In the genomic region with DNA sequence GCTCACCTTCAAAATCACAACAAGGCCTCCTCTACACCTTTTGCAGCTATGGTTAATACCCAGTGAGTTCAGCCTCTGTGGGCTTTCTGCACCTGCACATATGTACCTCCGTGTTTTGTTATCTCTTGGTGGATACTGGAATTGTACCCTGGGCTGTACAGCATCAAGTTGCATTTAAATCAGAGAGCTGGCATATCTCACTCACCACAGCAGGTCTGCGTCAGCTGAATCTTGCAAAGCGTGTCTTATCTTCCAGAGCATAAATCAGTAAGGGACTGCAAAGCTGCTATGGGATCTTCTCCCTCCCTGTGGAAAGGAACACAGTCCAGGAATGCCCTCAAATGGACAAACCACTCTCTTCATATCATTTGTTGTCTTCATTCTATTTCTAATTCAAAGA, we compare ENCODE assay signal across 1 cellular context.
TF ChIP-seq lines count a peak whose summit lies in the region.

No MANE protein-coding gene starts in this region.

TF ChIP-seq in HEK293, 187 proteins besides CTCF, POLR2A, EP300 and RAD21 (continued from another document):
- TF ChIP-seq, protein P1, sequence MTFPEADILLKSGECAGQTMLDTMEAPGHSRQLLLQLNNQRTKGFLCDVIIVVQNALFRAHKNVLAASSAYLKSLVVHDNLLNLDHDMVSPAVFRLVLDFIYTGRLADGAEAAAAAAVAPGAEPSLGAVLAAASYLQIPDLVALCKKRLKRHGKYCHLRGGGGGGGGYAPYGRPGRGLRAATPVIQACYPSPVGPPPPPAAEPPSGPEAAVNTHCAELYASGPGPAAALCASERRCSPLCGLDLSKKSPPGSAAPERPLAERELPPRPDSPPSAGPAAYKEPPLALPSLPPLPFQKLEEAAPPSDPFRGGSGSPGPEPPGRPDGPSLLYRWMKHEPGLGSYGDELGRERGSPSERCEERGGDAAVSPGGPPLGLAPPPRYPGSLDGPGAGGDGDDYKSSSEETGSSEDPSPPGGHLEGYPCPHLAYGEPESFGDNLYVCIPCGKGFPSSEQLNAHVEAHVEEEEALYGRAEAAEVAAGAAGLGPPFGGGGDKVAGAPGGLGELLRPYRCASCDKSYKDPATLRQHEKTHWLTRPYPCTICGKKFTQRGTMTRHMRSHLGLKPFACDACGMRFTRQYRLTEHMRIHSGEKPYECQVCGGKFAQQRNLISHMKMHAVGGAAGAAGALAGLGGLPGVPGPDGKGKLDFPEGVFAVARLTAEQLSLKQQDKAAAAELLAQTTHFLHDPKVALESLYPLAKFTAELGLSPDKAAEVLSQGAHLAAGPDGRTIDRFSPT (tag by site-specific recombination; IDR thresholded peaks at IDR 0.05) = no peak
- TF ChIP-seq SETDB1 (IDR thresholded peaks at IDR 0.05; ENCODE audit: insufficient read length, low read length) = no peak
- TF ChIP-seq, protein P2, sequence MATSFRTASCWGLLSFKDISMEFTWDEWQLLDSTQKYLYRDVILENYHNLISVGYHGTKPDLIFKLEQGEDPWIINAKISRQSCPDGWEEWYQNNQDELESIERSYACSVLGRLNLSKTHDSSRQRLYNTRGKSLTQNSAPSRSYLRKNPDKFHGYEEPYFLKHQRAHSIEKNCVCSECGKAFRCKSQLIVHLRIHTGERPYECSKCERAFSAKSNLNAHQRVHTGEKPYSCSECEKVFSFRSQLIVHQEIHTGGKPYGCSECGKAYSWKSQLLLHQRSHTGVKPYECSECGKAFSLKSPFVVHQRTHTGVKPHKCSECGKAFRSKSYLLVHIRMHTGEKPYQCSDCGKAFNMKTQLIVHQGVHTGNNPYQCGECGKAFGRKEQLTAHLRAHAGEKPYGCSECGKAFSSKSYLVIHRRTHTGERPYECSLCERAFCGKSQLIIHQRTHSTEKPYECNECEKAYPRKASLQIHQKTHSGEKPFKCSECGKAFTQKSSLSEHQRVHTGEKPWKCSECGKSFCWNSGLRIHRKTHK (tag by site-specific recombination; IDR thresholded peaks at IDR 0.05) = no peak
- TF ChIP-seq, protein P3, sequence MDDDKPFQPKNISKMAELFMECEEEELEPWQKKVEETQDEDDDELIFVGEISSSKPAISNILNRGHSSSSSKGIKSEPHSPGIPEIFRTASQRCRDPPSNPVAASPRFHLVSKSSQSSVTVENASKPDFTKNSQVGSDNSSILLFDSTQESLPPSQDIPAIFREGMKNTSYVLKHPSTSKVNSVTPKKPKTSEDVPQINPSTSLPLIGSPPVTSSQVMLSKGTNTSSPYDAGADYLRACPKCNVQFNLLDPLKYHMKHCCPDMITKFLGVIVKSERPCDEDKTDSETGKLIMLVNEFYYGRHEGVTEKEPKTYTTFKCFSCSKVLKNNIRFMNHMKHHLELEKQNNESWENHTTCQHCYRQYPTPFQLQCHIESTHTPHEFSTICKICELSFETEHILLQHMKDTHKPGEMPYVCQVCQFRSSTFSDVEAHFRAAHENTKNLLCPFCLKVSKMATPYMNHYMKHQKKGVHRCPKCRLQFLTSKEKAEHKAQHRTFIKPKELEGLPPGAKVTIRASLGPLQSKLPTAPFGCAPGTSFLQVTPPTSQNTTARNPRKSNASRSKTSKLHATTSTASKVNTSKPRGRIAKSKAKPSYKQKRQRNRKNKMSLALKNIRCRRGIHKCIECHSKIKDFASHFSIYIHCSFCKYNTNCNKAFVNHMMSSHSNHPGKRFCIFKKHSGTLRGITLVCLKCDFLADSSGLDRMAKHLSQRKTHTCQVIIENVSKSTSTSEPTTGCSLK (tag by site-specific recombination; IDR thresholded peaks at IDR 0.05) = no peak
- TF ChIP-seq SCRT1 (tag by site-specific recombination; IDR thresholded peaks at IDR 0.05; ENCODE audit: borderline replicate concordance) = peak; percentile 67; the same call in 1 of the 2 replicates
- peak; percentile 72 for TF ChIP-seq IKZF3 (tag by site-specific recombination; IDR thresholded peaks at IDR 0.05)
- TF ChIP-seq GFI1B (tag by site-specific recombination; IDR thresholded peaks at IDR 0.05) = peak; percentile 98
- TF ChIP-seq ZNF510 (tag by site-specific recombination; IDR thresholded peaks at IDR 0.05; ENCODE audit: insufficient replicate concordance) = no peak
- TF ChIP-seq, protein P4, sequence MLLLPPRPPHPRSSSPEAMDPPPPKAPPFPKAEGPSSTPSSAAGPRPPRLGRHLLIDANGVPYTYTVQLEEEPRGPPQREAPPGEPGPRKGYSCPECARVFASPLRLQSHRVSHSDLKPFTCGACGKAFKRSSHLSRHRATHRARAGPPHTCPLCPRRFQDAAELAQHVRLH (tag by site-specific recombination; IDR thresholded peaks at IDR 0.05) = no peak
- TF ChIP-seq ZNF843 (tag by site-specific recombination; IDR thresholded peaks at IDR 0.05) = peak; percentile 69
- TF ChIP-seq ZXDB (tag by site-specific recombination; IDR thresholded peaks at IDR 0.05) = peak; percentile 81
- TF ChIP-seq ZNF501 (tag by site-specific recombination; IDR thresholded peaks at IDR 0.05) = no peak
- peak; percentile 71; the same call in 1 of the 2 replicates for TF ChIP-seq TRIM28 (IDR thresholded peaks at IDR 0.05; ENCODE audit: borderline replicate concordance, low read length)
- no peak for TF ChIP-seq ZFP3 (tag by site-specific recombination; IDR thresholded peaks at IDR 0.05; ENCODE audit: low read depth)
- no peak for TF ChIP-seq BCL11A (tag by site-specific recombination; IDR thresholded peaks at IDR 0.05; ENCODE audit: low read depth)
- TF ChIP-seq ZNF155 (tag by site-specific recombination; IDR thresholded peaks at IDR 0.05) = no peak
- TF ChIP-seq, protein P5, sequence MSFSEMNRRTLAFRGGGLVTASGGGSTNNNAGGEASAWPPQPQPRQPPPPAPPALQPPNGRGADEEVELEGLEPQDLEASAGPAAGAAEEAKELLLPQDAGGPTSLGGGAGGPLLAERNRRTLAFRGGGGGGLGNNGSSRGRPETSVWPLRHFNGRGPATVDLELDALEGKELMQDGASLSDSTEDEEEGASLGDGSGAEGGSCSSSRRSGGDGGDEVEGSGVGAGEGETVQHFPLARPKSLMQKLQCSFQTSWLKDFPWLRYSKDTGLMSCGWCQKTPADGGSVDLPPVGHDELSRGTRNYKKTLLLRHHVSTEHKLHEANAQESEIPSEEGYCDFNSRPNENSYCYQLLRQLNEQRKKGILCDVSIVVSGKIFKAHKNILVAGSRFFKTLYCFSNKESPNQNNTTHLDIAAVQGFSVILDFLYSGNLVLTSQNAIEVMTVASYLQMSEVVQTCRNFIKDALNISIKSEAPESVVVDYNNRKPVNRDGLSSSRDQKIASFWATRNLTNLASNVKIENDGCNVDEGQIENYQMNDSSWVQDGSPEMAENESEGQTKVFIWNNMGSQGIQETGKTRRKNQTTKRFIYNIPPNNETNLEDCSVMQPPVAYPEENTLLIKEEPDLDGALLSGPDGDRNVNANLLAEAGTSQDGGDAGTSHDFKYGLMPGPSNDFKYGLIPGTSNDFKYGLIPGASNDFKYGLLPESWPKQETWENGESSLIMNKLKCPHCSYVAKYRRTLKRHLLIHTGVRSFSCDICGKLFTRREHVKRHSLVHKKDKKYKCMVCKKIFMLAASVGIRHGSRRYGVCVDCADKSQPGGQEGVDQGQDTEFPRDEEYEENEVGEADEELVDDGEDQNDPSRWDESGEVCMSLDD (tag by site-specific recombination; IDR thresholded peaks at IDR 0.05) = no peak
- no peak for TF ChIP-seq ZNF354C (tag by site-specific recombination; IDR thresholded peaks at IDR 0.05; ENCODE audit: borderline replicate concordance, low read depth)
- no peak for TF ChIP-seq ZNF2 (tag by site-specific recombination; IDR thresholded peaks at IDR 0.05)
- peak; percentile 21; the same call in 1 of the 2 replicates for TF ChIP-seq ZIC2 (tag by site-specific recombination; IDR thresholded peaks at IDR 0.05)
- no peak for TF ChIP-seq HOXD13 (CRISPR knock-in tag; IDR thresholded peaks at IDR 0.05; ENCODE audit: borderline replicate concordance)
- TF ChIP-seq HOXA7 (CRISPR knock-in tag; IDR thresholded peaks at IDR 0.05; ENCODE audit: borderline replicate concordance) = no peak
- TF ChIP-seq, protein P6, sequence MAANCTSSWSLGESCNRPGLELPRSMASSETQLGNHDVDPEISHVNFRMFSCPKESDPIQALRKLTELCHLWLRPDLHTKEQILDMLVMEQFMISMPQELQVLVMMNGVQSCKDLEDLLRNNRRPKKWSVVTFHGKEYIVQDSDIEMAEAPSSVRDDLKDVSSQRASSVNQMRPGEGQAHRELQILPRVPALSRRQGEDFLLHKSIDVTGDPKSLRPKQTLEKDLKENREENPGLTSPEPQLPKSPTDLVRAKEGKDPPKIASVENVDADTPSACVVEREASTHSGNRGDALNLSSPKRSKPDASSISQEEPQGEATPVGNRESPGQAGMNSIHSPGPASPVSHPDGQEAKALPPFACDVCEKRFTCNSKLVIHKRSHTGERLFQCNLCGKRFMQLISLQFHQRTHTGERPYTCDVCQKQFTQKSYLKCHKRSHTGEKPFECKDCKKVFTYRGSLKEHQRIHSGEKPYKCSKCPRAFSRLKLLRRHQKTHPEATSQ (tag by site-specific recombination; IDR thresholded peaks at IDR 0.05) = no peak
- peak; percentile 52 for TF ChIP-seq WT1 (tag by site-specific recombination; IDR thresholded peaks at IDR 0.05)
- no peak for TF ChIP-seq MZF1 (tag by site-specific recombination; IDR thresholded peaks at IDR 0.05; ENCODE audit: borderline replicate concordance)
- TF ChIP-seq ZNF610 (tag by site-specific recombination; IDR thresholded peaks at IDR 0.05; ENCODE audit: borderline replicate concordance) = no peak
- TF ChIP-seq SP3 (tag by site-specific recombination; IDR thresholded peaks at IDR 0.05) = no peak
- TF ChIP-seq ZNF777 (tag by site-specific recombination; IDR thresholded peaks at IDR 0.05; ENCODE audit: borderline replicate concordance) = no peak
- no peak for TF ChIP-seq ZNF76 (tag by site-specific recombination; IDR thresholded peaks at IDR 0.05; ENCODE audit: borderline replicate concordance, low read depth)
- no peak for TF ChIP-seq ZNF223 (tag by site-specific recombination; IDR thresholded peaks at IDR 0.05)
- no peak for TF ChIP-seq ZNF658 (tag by site-specific recombination; IDR thresholded peaks at IDR 0.05)
- TF ChIP-seq, protein P7, sequence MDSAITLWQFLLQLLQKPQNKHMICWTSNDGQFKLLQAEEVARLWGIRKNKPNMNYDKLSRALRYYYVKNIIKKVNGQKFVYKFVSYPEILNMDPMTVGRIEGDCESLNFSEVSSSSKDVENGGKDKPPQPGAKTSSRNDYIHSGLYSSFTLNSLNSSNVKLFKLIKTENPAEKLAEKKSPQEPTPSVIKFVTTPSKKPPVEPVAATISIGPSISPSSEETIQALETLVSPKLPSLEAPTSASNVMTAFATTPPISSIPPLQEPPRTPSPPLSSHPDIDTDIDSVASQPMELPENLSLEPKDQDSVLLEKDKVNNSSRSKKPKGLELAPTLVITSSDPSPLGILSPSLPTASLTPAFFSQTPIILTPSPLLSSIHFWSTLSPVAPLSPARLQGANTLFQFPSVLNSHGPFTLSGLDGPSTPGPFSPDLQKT (IDR thresholded peaks at IDR 0.05; ENCODE audit: borderline replicate concordance, low read depth, low read length) = no peak
- TF ChIP-seq SCRT2 (tag by site-specific recombination; IDR thresholded peaks at IDR 0.05) = no peak
- no peak for TF ChIP-seq ZNF292 (tag by site-specific recombination; IDR thresholded peaks at IDR 0.05; ENCODE audit: borderline replicate concordance, low read depth)
- peak; percentile 81 for TF ChIP-seq FEZF1 (tag by site-specific recombination; IDR thresholded peaks at IDR 0.05)
- TF ChIP-seq EGR2 (tag by site-specific recombination; IDR thresholded peaks at IDR 0.05; ENCODE audit: low read depth) = no peak
- TF ChIP-seq ZSCAN30 (tag by site-specific recombination; IDR thresholded peaks at IDR 0.05) = peak; percentile 93; the same call in 1 of the 2 replicates
- no peak for TF ChIP-seq ZBTB20 (tag by site-specific recombination; IDR thresholded peaks at IDR 0.05)
- TF ChIP-seq, protein P8, sequence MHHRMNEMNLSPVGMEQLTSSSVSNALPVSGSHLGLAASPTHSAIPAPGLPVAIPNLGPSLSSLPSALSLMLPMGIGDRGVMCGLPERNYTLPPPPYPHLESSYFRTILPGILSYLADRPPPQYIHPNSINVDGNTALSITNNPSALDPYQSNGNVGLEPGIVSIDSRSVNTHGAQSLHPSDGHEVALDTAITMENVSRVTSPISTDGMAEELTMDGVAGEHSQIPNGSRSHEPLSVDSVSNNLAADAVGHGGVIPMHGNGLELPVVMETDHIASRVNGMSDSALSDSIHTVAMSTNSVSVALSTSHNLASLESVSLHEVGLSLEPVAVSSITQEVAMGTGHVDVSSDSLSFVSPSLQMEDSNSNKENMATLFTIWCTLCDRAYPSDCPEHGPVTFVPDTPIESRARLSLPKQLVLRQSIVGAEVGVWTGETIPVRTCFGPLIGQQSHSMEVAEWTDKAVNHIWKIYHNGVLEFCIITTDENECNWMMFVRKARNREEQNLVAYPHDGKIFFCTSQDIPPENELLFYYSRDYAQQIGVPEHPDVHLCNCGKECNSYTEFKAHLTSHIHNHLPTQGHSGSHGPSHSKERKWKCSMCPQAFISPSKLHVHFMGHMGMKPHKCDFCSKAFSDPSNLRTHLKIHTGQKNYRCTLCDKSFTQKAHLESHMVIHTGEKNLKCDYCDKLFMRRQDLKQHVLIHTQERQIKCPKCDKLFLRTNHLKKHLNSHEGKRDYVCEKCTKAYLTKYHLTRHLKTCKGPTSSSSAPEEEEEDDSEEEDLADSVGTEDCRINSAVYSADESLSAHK (tag by site-specific recombination; IDR thresholded peaks at IDR 0.05) = no peak
- TF ChIP-seq ZNF10 (tag by site-specific recombination; IDR thresholded peaks at IDR 0.05) = no peak
- TF ChIP-seq GLIS2 (tag by site-specific recombination; IDR thresholded peaks at IDR 0.05) = no peak
- TF ChIP-seq ZBTB48 (tag by site-specific recombination; IDR thresholded peaks at IDR 0.05) = no peak
- no peak for TF ChIP-seq ZFP69B (tag by site-specific recombination; IDR thresholded peaks at IDR 0.05)
- peak; percentile 22; the same call in 1 of the 2 replicates for TF ChIP-seq GLIS1 (tag by site-specific recombination; IDR thresholded peaks at IDR 0.05)
- TF ChIP-seq ZNF785 (tag by site-specific recombination; IDR thresholded peaks at IDR 0.05) = no peak
- TF ChIP-seq ZNF596 (tag by site-specific recombination; IDR thresholded peaks at IDR 0.05) = peak; percentile 42
